ENCODE assay signal across 8 cellular contexts in genomic region chr14:51293149-51293925, GRCh38. TPM values are rescaled to one million over a fixed set of nuclear protein-coding genes. Genes with fewer than 3 reads are reported as not detected.
A peak's percentile ranks its signal among the peaks of the same experiment; 100 is the strongest.
DNase-seq lines count a peak whose midpoint lies in the region; ATAC-seq and TF ChIP-seq lines count a peak whose summit lies in the region.
"Had no signal": no experiment of that assay in that cellular context is flagged by ENCODE, and none has a peak within 500 bp of the region (broad histone marks: within the 10 kb centered on the region; RNA-seq: fewer than 3 reads in every experiment).

No MANE protein-coding gene starts in this region.

- H3K4me3 ChIP-seq in muscle layer of duodenum (ENCODE audit: low read depth in 1 of 2, low read length in 2 of 2) (no peak overlapping the region), vagina (no peak overlapping the region)

- H3K27me3 ChIP-seq in muscle layer of duodenum (ENCODE audit: low read depth, low read length) (no peaks in the 10 kb centered on the region), vagina (no peaks in the 10 kb centered on the region)

- no peak for ATAC-seq in naive thymus-derived CD8-positive, alpha-beta T cell

- intact Hi-C loops in vagina (cut with DNase I): no loop called here

- TF ChIP-seq POLR2A in vagina (IDR thresholded peaks at IDR 0.05): no peak

- TF ChIP-seq CTCF in vagina (IDR thresholded peaks at IDR 0.05): no peak

- H3K9me3 Mint-ChIP-seq in naive thymus-derived CD8-positive, alpha-beta T cell: no peaks in the 10 kb centered on the region

- H3K27me3 Mint-ChIP-seq in naive thymus-derived CD8-positive, alpha-beta T cell: peaks cover 0 to 6% (median 0%) of the 10 kb centered on the region in 5 donors

- DNase-seq in SK-MEL-5 (ENCODE audit: low read depth, low spot score) (peak; percentile 21), fibroblast of gingiva (ENCODE audit: low read depth) (peak; percentile 75), vagina (ENCODE audit: extremely low spot score in 2 of 2) (no peak), GOT3 (lab: John Stamatoyannopoulos, UW) (no peak), mesenteric fat pad (ENCODE audit: low spot score) (no peak)
- DNase-seq in naive thymus-derived CD8-positive, alpha-beta T cell: no peak
- DNase-seq: DMS153 had no signal

- in situ Hi-C loops in SK-MEL-5 (cut with HindIII; ENCODE audit: low pct_unique_long_range_greater_than_20kb, low sequenced_read_pairs): no loop called here

- POLR2A ChIA-PET in naive thymus-derived CD8-positive, alpha-beta T cell (lab: Charles Lee): no interaction called here

- H3K27ac ChIP-seq in muscle layer of duodenum (ENCODE audit: low read length): peak overlapping the region; percentile 62
- H3K27ac ChIP-seq in vagina: peak overlapping the region; percentile 22

- no peaks in the 10 kb centered on the region for H3K36me3 ChIP-seq in muscle layer of duodenum (ENCODE audit: control insufficient read depth in 1 of 2, insufficient read depth in 2 of 2, low read length in 2 of 2)
- H3K36me3 ChIP-seq in vagina: no peaks in the 10 kb centered on the region

- no peak overlapping the region for H3K4me3 Mint-ChIP-seq in naive thymus-derived CD8-positive, alpha-beta T cell

- no peaks in the 10 kb centered on the region for H3K9me3 ChIP-seq in muscle layer of duodenum (ENCODE audit: control insufficient read depth in 1 of 2, low read length in 2 of 2)
- H3K9me3 ChIP-seq in vagina: no peaks in the 10 kb centered on the region

- H3K4me1 ChIP-seq in muscle layer of duodenum (ENCODE audit: control insufficient read depth in 1 of 2, insufficient read depth in 2 of 2, low read length in 2 of 2): peaks cover 3 to 20% of the 10 kb centered on the region in 2 donors
- H3K4me1 ChIP-seq in vagina: peaks cover 25% of the 10 kb centered on the region

- no peak overlapping the region for H3K27ac Mint-ChIP-seq in naive thymus-derived CD8-positive, alpha-beta T cell

- peaks cover 0 to 3% (median 0%) of the 10 kb centered on the region in 3 donors for H3K36me3 Mint-ChIP-seq in naive thymus-derived CD8-positive, alpha-beta T cell

- H3K4me1 Mint-ChIP-seq in naive thymus-derived CD8-positive, alpha-beta T cell: peaks cover 0 to under 1% (median 0%) of the 10 kb centered on the region in 4 donors

RNA-seq across cellular contexts. Expression of gene TMX1, which starts 53.3 kb away (rescaled TPM):
- 68.3 and 75.8 TPM in 2 replicates for total RNA-seq in SK-MEL-5 (2014; rRNA removed; shearing (Covaris generic))
- 46.3 and 48.0 TPM in 2 replicates for polyA plus RNA-seq in SK-MEL-5 (2015; cell fraction: cytosol; rRNA removed)
- 27.8 and 33.7 TPM in 2 replicates for polyA plus RNA-seq in SK-MEL-5 (2015; cell fraction: nucleus; rRNA removed)
- total RNA-seq in vagina (17.4 TPM), mesenteric fat pad (31.1 TPM)
- 10 to 100 TPM; 21.7 to 24.6 TPM for total RNA-seq in naive thymus-derived CD8-positive, alpha-beta T cell
- 10 to 100 TPM; 28.1 to 41.8 (median 28.9) TPM for polyA plus RNA-seq in naive thymus-derived CD8-positive, alpha-beta T cell

Comparison
In these comparisons a context has a peak if more than half of its experiments do, and no peak if none do; other contexts are left out.
1. DNase-seq: peak in SK-MEL-5 (single experiment) and fibroblast of gingiva (single experiment); none in vagina (0 of 2), naive thymus-derived CD8-positive, alpha-beta T cell (0 of 10), GOT3 (single experiment) and mesenteric fat pad (single experiment).